In the genomic region with DNA sequence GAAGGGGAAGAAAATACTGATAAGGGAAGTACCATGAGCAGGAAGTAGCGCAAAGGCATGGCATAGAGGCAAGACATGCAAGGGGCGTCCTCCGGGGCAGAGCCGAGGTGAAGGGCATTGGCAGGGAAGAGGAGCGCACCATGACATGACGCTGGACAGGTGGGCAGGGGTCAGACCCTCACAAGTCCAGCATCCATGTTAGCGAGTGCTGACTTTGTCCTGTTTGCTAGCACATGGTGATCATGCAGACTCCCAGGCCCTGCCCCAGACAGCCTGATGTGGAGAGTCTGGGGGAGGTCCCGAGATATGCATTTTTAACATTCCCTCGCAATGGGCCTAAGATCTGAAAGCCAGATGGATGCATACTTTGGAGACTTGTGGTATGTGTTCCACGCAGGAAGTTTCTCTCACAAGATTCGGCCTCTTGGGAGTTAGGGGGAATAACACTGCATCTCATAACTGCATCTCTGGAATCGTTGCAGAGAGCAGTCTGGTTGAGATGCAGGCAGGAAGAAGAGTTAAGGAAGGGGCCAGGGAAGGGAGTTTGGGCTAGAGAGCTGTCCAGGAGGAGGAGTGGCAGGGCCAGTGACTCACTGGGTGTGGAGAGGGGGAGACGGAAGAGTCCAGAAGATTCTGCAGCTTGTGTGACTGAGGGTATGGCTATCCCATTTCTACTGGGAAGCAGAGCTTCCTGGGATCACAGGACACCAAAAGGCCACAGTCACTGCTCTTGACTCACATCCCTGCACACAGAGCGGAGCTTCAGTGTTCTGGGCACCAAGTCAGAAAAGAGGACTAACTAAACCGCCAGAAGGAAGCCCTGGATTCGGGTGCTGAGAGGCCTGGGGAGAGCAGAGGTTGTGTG, we compare ENCODE assay signal across 15 cellular contexts. TPM values are rescaled to one million over a fixed set of nuclear protein-coding genes. Genes with fewer than 3 reads are reported as not detected.
A peak's percentile ranks its signal among the peaks of the same experiment; 100 is the strongest.
DNase-seq lines count a peak whose midpoint lies in the region; ATAC-seq and FAIRE-seq lines count a peak whose summit lies in the region.
"Had no signal": no experiment of that assay in that cellular context is flagged by ENCODE, and none has a peak within 500 bp of the region (broad histone marks: within the 10 kb centered on the region; RNA-seq: fewer than 3 reads in every experiment).

No MANE protein-coding gene starts in this region.

- no peak for ATAC-seq in GM19467 (IDR thresholded peaks at IDR 0.05; ENCODE audit: unreplicated experiment)
- ATAC-seq: activated CD4-positive, alpha-beta T cell treated with anti-CD3 and anti-CD28 coated beads for 36 hours had no signal

- H3K27me3 ChIP-seq in layer of hippocampus (ENCODE audit: control insufficient read depth, insufficient read depth, low read length): no peaks in the 10 kb centered on the region
- H3K27me3 ChIP-seq: right atrium auricular region, tibial nerve had no signal

- peak overlapping the region; percentile 54 for H3K27ac ChIP-seq in layer of hippocampus (ENCODE audit: low read depth, low read length)
- H3K27ac ChIP-seq: right atrium auricular region, tibial nerve had no signal

- peak; percentile 23 for DNase-seq in A172 (ENCODE audit: low spot score)
- DNase-seq in HTR-8/SVneo (ENCODE audit: insufficient read length, low spot score): peak; percentile 18
- DNase-seq in cerebellar cortex (ENCODE audit: low spot score): peak; percentile 12
- no peak for DNase-seq in midbrain (lab: John Stamatoyannopoulos, UW)
- DNase-seq in activated gamma-delta T cell treated with Interleukin-2 at 50 U/mL for 16 hours: no peak
- DNase-seq in HUDEP-2 (lab: John Stamatoyannopoulos, UW; ENCODE audit: unreplicated experiment in 76 of 76): no peak
- DNase-seq: activated CD4-positive, alpha-beta T cell treated with anti-CD3 and anti-CD28 coated beads for 36 hours; effector CD4-positive, alpha-beta T cell; NCI-H82 had no signal

- FAIRE-seq in HTR-8/SVneo (lab: Jason Lieb, UNC): peak; percentile 9
- FAIRE-seq: G401.6 had no signal

RNA-seq across cellular contexts. Expression of a gene that starts 59.7 kb away (rescaled TPM):
- not detected in 2 replicates for total RNA-seq in A172 (2014; rRNA removed; shearing (Covaris generic))
- total RNA-seq: mucosa of gallbladder, right atrium auricular region, tibial nerve had no signal

Comparison
In these comparisons a context has a peak if more than half of its experiments do, and no peak if none do; other contexts are left out.
1. DNase-seq: peak in A172 (single experiment), HTR-8/SVneo (single experiment) and cerebellar cortex (single experiment); none in midbrain (single experiment), activated gamma-delta T cell treated with Interleukin-2 at 50 U/mL for 16 hours (single experiment) and HUDEP-2 (0 of 76).